19 cellular contexts compared by ENCODE assay signal in the genomic region with DNA sequence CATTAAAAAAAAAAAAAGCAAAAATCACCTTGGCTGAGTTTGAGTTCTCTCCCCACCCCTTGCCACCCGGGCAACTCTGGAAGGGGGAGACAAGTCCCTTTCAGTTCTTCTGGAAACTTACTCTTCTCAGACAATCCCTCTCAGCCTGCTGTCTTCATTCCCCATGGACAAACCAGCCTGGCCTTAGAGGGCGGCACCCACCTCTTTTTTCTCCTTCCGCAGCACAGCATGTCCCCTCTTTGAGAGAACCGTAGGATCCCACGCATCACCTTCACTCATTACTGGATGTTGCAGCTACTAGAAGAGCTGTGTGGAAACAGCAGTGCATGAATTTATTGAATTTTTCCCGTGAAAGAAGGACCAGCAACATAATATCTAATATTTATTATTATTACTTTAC.
DNase-seq lines count a peak whose midpoint lies in the region; ATAC-seq, FAIRE-seq and TF ChIP-seq lines count a peak whose summit lies in the region.
"Had no signal": no experiment of that assay in that cellular context is flagged by ENCODE, and none has a peak within 500 bp of the region (broad histone marks: within the 10 kb centered on the region; RNA-seq: fewer than 3 reads in every experiment).

No MANE protein-coding gene starts in this region.

- H3K14ac ChIP-seq in IMR-90 (replicated peaks; ENCODE audit: low read depth, low read length): no peak overlapping the region

- dilution Hi-C loops in IMR-90 (cut with HindIII; ENCODE audit: low sequenced_read_pairs, unreplicated experiment): no loop called here

- no peaks in the 10 kb centered on the region for H3K79me1 ChIP-seq in IMR-90 (ENCODE audit: low read depth in 1 of 2, low read length in 2 of 2)

- H4K5ac ChIP-seq in IMR-90 (ENCODE audit: low read depth, low read length): no peak overlapping the region

- TF ChIP-seq RAD21 in IMR-90 (IDR thresholded peaks at IDR 0.05; ENCODE audit: low read length): no peak

- peak overlapping the region; percentile 38; the same call in 1 of the 2 replicates for H2BK120ac ChIP-seq in IMR-90 (ENCODE audit: low read depth, low read length)

- H2AK9ac ChIP-seq in IMR-90 (replicated peaks; ENCODE audit: low read depth, low read length, poor library complexity): no peak overlapping the region

- H4K91ac ChIP-seq in IMR-90 (ENCODE audit: insufficient read depth, low read depth, low read length): no peak overlapping the region

- no peak overlapping the region; the same call in 1 of the 2 replicates for H3K23ac ChIP-seq in IMR-90 (ENCODE audit: low read depth, low read length)

- peak overlapping the region; percentile 53 for H3K27ac Mint-ChIP-seq in neural crest cell (ENCODE audit: unreplicated experiment)
- H3K27ac Mint-ChIP-seq in activated CD4-positive, alpha-beta memory T cell treated with anti-CD3 and anti-CD28 coated beads for 36 hours: no peak overlapping the region
- H3K27ac Mint-ChIP-seq: B cell; CD8-positive, alpha-beta T cell; HFFc6 had no signal

- H3K56ac ChIP-seq in IMR-90 (ENCODE audit: extremely low read depth, insufficient read depth, low read length): no peak overlapping the region

- DNase-seq in IMR-90 (no peak), esophagus muscularis mucosa (ENCODE audit: extremely low spot score) (peak; percentile 55), neural crest cell (ENCODE audit: low read depth, low spot score) (no peak), GM12891 (ENCODE audit: insufficient read length, low spot score) (no peak), ureter (ENCODE audit: low spot score) (no peak)
- no peak for DNase-seq in activated CD4-positive, alpha-beta memory T cell treated with anti-CD3 and anti-CD28 coated beads for 36 hours
- DNase-seq: Calu3; CD8-positive, alpha-beta T cell; DMS79 treated with DMSO at 0.1 percent for 48 hours; GF-D8; GM23248; HCEC 1CT; HFFc6 had no signal

- no peaks in the 10 kb centered on the region for H4K20me1 ChIP-seq in IMR-90 (ENCODE audit: insufficient read depth, low read length)
- H4K20me1 ChIP-seq: BLaER1 treated with 17β-estradiol and CSF1 and Interleukin-3, amounts not matched to agents 10 nM and 100 nM had no signal

- peaks cover 31% of the 10 kb centered on the region for H3K4me1 Mint-ChIP-seq in neural crest cell
- peaks cover 2% of the 10 kb centered on the region for H3K4me1 Mint-ChIP-seq in activated CD4-positive, alpha-beta memory T cell treated with anti-CD3 and anti-CD28 coated beads for 36 hours (ENCODE audit: low read depth)

- H3K4me2 ChIP-seq in IMR-90 (ENCODE audit: low read depth, low read length): no peak overlapping the region
- H3K4me2 ChIP-seq: BLaER1 treated with 17β-estradiol and CSF1 and Interleukin-3, amounts not matched to agents 10 nM and 100 nM had no signal

- H3K27ac ChIP-seq in IMR-90 (ENCODE audit: insufficient read depth, low read length) (no peak overlapping the region), esophagus muscularis mucosa (replicated peaks in 1 of 4) (no peak overlapping the region)
- H3K27ac ChIP-seq: BLaER1 treated with 17β-estradiol and CSF1 and Interleukin-3, amounts not matched to agents 10 nM and 100 nM; GM23248; HL-60 had no signal

- H3K9me1 ChIP-seq in IMR-90 (ENCODE audit: insufficient read depth, low read length): no peaks in the 10 kb centered on the region; the same call in 1 of the 2 replicates

- TF ChIP-seq CTCF in IMR-90 (conservative IDR thresholded peaks at IDR 0.05; ENCODE audit: low read depth, low read length) (no peak), esophagus muscularis mucosa (IDR thresholded peaks at IDR 0.05) (no peak), neural crest cell (conservative IDR thresholded peaks at IDR 0.05) (no peak)

- peak overlapping the region; percentile 55; the same call in 1 of the 2 replicates for H3K4ac ChIP-seq in IMR-90 (ENCODE audit: low read depth, low read length)

- H3K36me3 ChIP-seq in IMR-90 (ENCODE audit: control insufficient read depth, insufficient read depth, low read length) (no peaks in the 10 kb centered on the region), esophagus muscularis mucosa (no peaks in the 10 kb centered on the region)
- H3K36me3 ChIP-seq: BLaER1 treated with 17β-estradiol and CSF1 and Interleukin-3, amounts not matched to agents 10 nM and 100 nM had no signal

- intact Hi-C loops in IMR-90 (cut with micrococcal nuclease) (no loop called here), esophagus muscularis mucosa (cut with DNase I) (no loop called here)
- intact Hi-C loops in activated CD4-positive, alpha-beta memory T cell treated with anti-CD3 and anti-CD28 coated beads for 36 hours (cut with micrococcal nuclease): no loop called here

- H4K8ac ChIP-seq in IMR-90 (ENCODE audit: low read depth in 2 of 2, low read length in 2 of 2): no peak overlapping the region

- no peak overlapping the region for H2AK5ac ChIP-seq in IMR-90 (ENCODE audit: low read depth, low read length)

- no peaks in the 10 kb centered on the region for H3K27me3 ChIP-seq in IMR-90 (ENCODE audit: control insufficient read depth, insufficient read depth, low read length)
- no peaks in the 10 kb centered on the region for H3K27me3 ChIP-seq in esophagus muscularis mucosa
- H3K27me3 ChIP-seq: BLaER1 treated with 17β-estradiol and CSF1 and Interleukin-3, amounts not matched to agents 10 nM and 100 nM had no signal

- in situ Hi-C loops in IMR-90 (cut with MboI; ENCODE audit: low sequenced_read_pairs): no loop called here

- H2BK20ac ChIP-seq in IMR-90 (ENCODE audit: low read depth, low read length): no peak overlapping the region

- POLR2A ChIA-PET in IMR-90 (lab: Charles Lee; ENCODE audit: unreplicated experiment): no interaction called here
- POLR2A ChIA-PET in activated CD4-positive, alpha-beta memory T cell treated with anti-CD3 and anti-CD28 coated beads for 36 hours (lab: Charles Lee): no interaction called here

- H2BK5ac ChIP-seq in IMR-90 (ENCODE audit: low read depth, low read length, poor library complexity, severe bottlenecking): no peak overlapping the region

- BruUV-seq in IMR-90 (replicated peaks; lab: Mats Ljungman, UMichigan): no TSS peak

- WGBS in IMR-90 (ENCODE audit: extremely low coverage in 2 of 2, insufficient read length in 1 of 2), 2 experiments: no CpG with 5 or more reads among the region's 6 CpGs
- WGBS in esophagus muscularis mucosa: 75% methylated on average over 6 of the region's 6 CpGs

- H3K4me3 ChIP-seq in IMR-90 (ENCODE audit: insufficient read depth, low read depth, low read length): no peak overlapping the region
- no peak overlapping the region for H3K4me3 ChIP-seq in esophagus muscularis mucosa
- H3K4me3 ChIP-seq: BLaER1 treated with 17β-estradiol and CSF1 and Interleukin-3, amounts not matched to agents 10 nM and 100 nM; K562 had no signal

- no peak overlapping the region for H2AFZ ChIP-seq in IMR-90 (replicated peaks; ENCODE audit: low read length, poor library complexity)

- no peaks in the 10 kb centered on the region for H3K27me3 Mint-ChIP-seq in neural crest cell (ENCODE audit: low read depth)
- H3K27me3 Mint-ChIP-seq in activated CD4-positive, alpha-beta memory T cell treated with anti-CD3 and anti-CD28 coated beads for 36 hours: peaks cover 9% of the 10 kb centered on the region
- H3K27me3 Mint-ChIP-seq: B cell had no signal

- no peaks in the 10 kb centered on the region for H3K9me3 Mint-ChIP-seq in neural crest cell
- no peaks in the 10 kb centered on the region for H3K9me3 Mint-ChIP-seq in activated CD4-positive, alpha-beta memory T cell treated with anti-CD3 and anti-CD28 coated beads for 36 hours
- H3K9me3 Mint-ChIP-seq: CD8-positive, alpha-beta T cell had no signal

- TF ChIP-seq POLR2A in IMR-90 (IDR thresholded peaks at IDR 0.05; ENCODE audit: low read depth, low read length) (no peak), esophagus muscularis mucosa (IDR thresholded peaks at IDR 0.05; ENCODE audit: low read depth) (no peak), GM12891 (IDR thresholded peaks at IDR 0.05; ENCODE audit: low read depth, low read length) (no peak)

- no peak overlapping the region; the same call in 1 of the 2 replicates for H3K18ac ChIP-seq in IMR-90 (ENCODE audit: low read depth, low read length)

- H3K4me1 ChIP-seq in IMR-90 (ENCODE audit: control insufficient read depth, insufficient read depth, low read length) (peaks cover 3% of the 10 kb centered on the region), esophagus muscularis mucosa (no peaks in the 10 kb centered on the region)

- H3K36me3 Mint-ChIP-seq in neural crest cell (ENCODE audit: low read depth): no peaks in the 10 kb centered on the region
- no peaks in the 10 kb centered on the region for H3K36me3 Mint-ChIP-seq in activated CD4-positive, alpha-beta memory T cell treated with anti-CD3 and anti-CD28 coated beads for 36 hours
- H3K36me3 Mint-ChIP-seq: CD8-positive, alpha-beta T cell had no signal

- CTCF ChIA-PET in IMR-90 (lab: Yijun Ruan, JAX): no interaction called here
- CTCF ChIA-PET in activated CD4-positive, alpha-beta memory T cell treated with anti-CD3 and anti-CD28 coated beads for 36 hours (lab: Charles Lee): no interaction called here

- TF ChIP-seq EP300 in esophagus muscularis mucosa (IDR thresholded peaks at IDR 0.05): no peak

- ATAC-seq in IMR-90 (ENCODE audit: low read depth): no peak
- ATAC-seq: CD8-positive, alpha-beta T cell; K562 had no signal

- H3K4me3 Mint-ChIP-seq in neural crest cell: no peak overlapping the region
- H3K4me3 Mint-ChIP-seq in activated CD4-positive, alpha-beta memory T cell treated with anti-CD3 and anti-CD28 coated beads for 36 hours: no peak overlapping the region
- H3K4me3 Mint-ChIP-seq: B cell; CD8-positive, alpha-beta T cell; HFFc6 had no signal

- H2BK15ac ChIP-seq in IMR-90 (ENCODE audit: low read depth, low read length): no peak overlapping the region

- no peak for FAIRE-seq in GM12891 (lab: Jason Lieb, UNC)
- FAIRE-seq: GM19239, H54, K562 had no signal

- no peak overlapping the region for H3K9ac ChIP-seq in IMR-90 (ENCODE audit: low read depth, low read length)
- H3K9ac ChIP-seq: BLaER1 treated with 17β-estradiol and CSF1 and Interleukin-3, amounts not matched to agents 10 nM and 100 nM; GM23248 had no signal

- H3K9me3 ChIP-seq in IMR-90 (ENCODE audit: control insufficient read depth, insufficient read depth, low read length) (no peaks in the 10 kb centered on the region), esophagus muscularis mucosa (no peaks in the 10 kb centered on the region)
- H3K9me3 ChIP-seq: BLaER1 treated with 17β-estradiol and CSF1 and Interleukin-3, amounts not matched to agents 10 nM and 100 nM had no signal

TF ChIP-seq in GM12891, 5 proteins besides CTCF, POLR2A, EP300 and RAD21:
- no peak for TF ChIP-seq TAF1 (IDR thresholded peaks at IDR 0.05; ENCODE audit: low read depth, low read length)
- TF ChIP-seq SPI1 (IDR thresholded peaks at IDR 0.05; ENCODE audit: low read depth, low read length): no peak
- no peak for TF ChIP-seq POLR2AphosphoS5 (IDR thresholded peaks at IDR 0.05; ENCODE audit: low read depth, low read length)
- TF ChIP-seq POU2F2 (IDR thresholded peaks at IDR 0.05; ENCODE audit: low read depth, low read length): no peak
